In genomic region chr15:66505430-66505811, GRCh38 we compare ENCODE assay signal across 8 cellular contexts. TPM values are rescaled to one million over a fixed set of nuclear protein-coding genes. Genes with fewer than 3 reads are reported as not detected.
DNase-seq lines count a peak whose midpoint lies in the region; ATAC-seq and TF ChIP-seq lines count a peak whose summit lies in the region.

No MANE protein-coding gene starts in this region.

- H3K4me3 ChIP-seq in Peyer's patch: peak overlapping the region; percentile 67 to 88 (median 76)
- H3K4me3 ChIP-seq in trophoblast cell (ENCODE audit: low read depth, low read length): peak overlapping the region; percentile 83

- H2AFZ ChIP-seq in trophoblast cell (ENCODE audit: insufficient read depth, low read length, poor library complexity): peak overlapping the region; percentile 99

- H3K14ac ChIP-seq in trophoblast cell (ENCODE audit: low read length): peak overlapping the region; percentile 88

- peaks cover 0 to 28% (median 0%) of the 10 kb centered on the region in 3 donors for H3K36me3 ChIP-seq in Peyer's patch
- peaks cover 10 to 19% of the 10 kb centered on the region in 2 experiments for H3K36me3 ChIP-seq in trophoblast cell (ENCODE audit: control insufficient read depth in 1 of 2, insufficient read depth in 2 of 2, low read length in 2 of 2)

- H2BK5ac ChIP-seq in trophoblast cell (ENCODE audit: low read depth, low read length, poor library complexity): peak overlapping the region; percentile 83

- H3K79me1 ChIP-seq in trophoblast cell (ENCODE audit: low read length): peaks cover 9% of the 10 kb centered on the region

- peaks cover 15% of the 10 kb centered on the region for H3K79me2 ChIP-seq in trophoblast cell (ENCODE audit: control insufficient read depth, insufficient read depth, low read length, poor library complexity)

- DNase-seq in Peyer's patch (no peak), epithelial cell of prostate (ENCODE audit: low read depth, low spot score) (no peak), trophoblast cell (peak in 1 of 2 donors; percentile 21), posterior vena cava (ENCODE audit: low spot score) (no peak)
- no peak for DNase-seq in activated CD4-positive, alpha-beta T cell treated with anti-CD3 and anti-CD28 coated beads, Interleukin-2, amount 50 U/mL, for 1 hour

- ATAC-seq in GM19463 (IDR thresholded peaks at IDR 0.05; ENCODE audit: unreplicated experiment): peak; percentile 16
- no peak for ATAC-seq in HG03457 (IDR thresholded peaks at IDR 0.05; ENCODE audit: unreplicated experiment)

- no CpG with 5 or more reads among the region's 13 CpGs for WGBS in trophoblast cell (ENCODE audit: extremely low coverage, insufficient coverage, insufficient read length)

- H3K27ac ChIP-seq in 22Rv1: peak overlapping the region; percentile 97
- peak overlapping the region; percentile 88 to 94 (median 92) for H3K27ac ChIP-seq in Peyer's patch
- peak overlapping the region; percentile 96 for H3K27ac ChIP-seq in epithelial cell of prostate
- peak overlapping the region; percentile 90 for H3K27ac ChIP-seq in trophoblast cell (ENCODE audit: low read depth, low read length)

- no peaks in the 10 kb centered on the region for H3K9me3 ChIP-seq in Peyer's patch
- no peaks in the 10 kb centered on the region for H3K9me3 ChIP-seq in trophoblast cell (ENCODE audit: insufficient read depth, low read depth, low read length)

- H3K9ac ChIP-seq in trophoblast cell (ENCODE audit: low read length): peak overlapping the region; percentile 83

- H4K8ac ChIP-seq in trophoblast cell (ENCODE audit: low read depth, low read length): peak overlapping the region; percentile 79

- H3K27me3 ChIP-seq in Peyer's patch: no peaks in the 10 kb centered on the region
- no peaks in the 10 kb centered on the region for H3K27me3 ChIP-seq in trophoblast cell (ENCODE audit: insufficient read depth, low read length)

- peaks cover 0 to 30% (median 11%) of the 10 kb centered on the region in 4 donors for H3K4me1 ChIP-seq in Peyer's patch
- peaks cover 0 to 3% of the 10 kb centered on the region in 2 experiments for H3K4me1 ChIP-seq in trophoblast cell (ENCODE audit: control insufficient read depth in 1 of 2, insufficient read depth in 2 of 2, low read length in 2 of 2)

- peak overlapping the region; percentile 92 for H3K4me2 ChIP-seq in trophoblast cell (ENCODE audit: low read length)

- peak overlapping the region; percentile 96 for H4K12ac ChIP-seq in trophoblast cell (ENCODE audit: low read depth, low read length)

- H3K4ac ChIP-seq in trophoblast cell (ENCODE audit: low read depth, low read length): peak overlapping the region; percentile 92

- H2AK5ac ChIP-seq in trophoblast cell (ENCODE audit: low read length): peak overlapping the region; percentile 90

- H3K23ac ChIP-seq in trophoblast cell (ENCODE audit: low read length): no peak overlapping the region

- intact Hi-C loops in posterior vena cava (cut with DNase I): no loop called here

- peak in 1 of 2 donors; percentile 27 for TF ChIP-seq POLR2A in Peyer's patch (IDR thresholded peaks at IDR 0.05)

- H2BK120ac ChIP-seq in trophoblast cell (ENCODE audit: insufficient read depth, low read length, poor library complexity): peak overlapping the region; percentile 93

- peak overlapping the region; percentile 90 for H3K18ac ChIP-seq in trophoblast cell (ENCODE audit: low read length)

- H4K91ac ChIP-seq in trophoblast cell (ENCODE audit: low read depth, low read length): peak overlapping the region; percentile 83

- TF ChIP-seq CTCF in 22Rv1 (IDR thresholded peaks at IDR 0.05) (no peak), Peyer's patch (IDR thresholded peaks at IDR 0.05) (no peak)

- peak overlapping the region; percentile 50 for H2BK12ac ChIP-seq in trophoblast cell (ENCODE audit: low read length)

RNA-seq across cellular contexts. Expression of gene ZWILCH, which starts 0.3 kb away (rescaled TPM):
- total RNA-seq in Peyer's patch (10 to 100 TPM in 1 of 4 donors, 1 to 10 TPM in 3; 3.6 to 11.2 (median 6.7) TPM), posterior vena cava (1 to 10 TPM; 6.4 to 7.5 TPM)
- polyA plus RNA-seq in trophoblast cell (2013): 15.2 and 15.5 TPM in 2 replicates

RNA-seq across cellular contexts. Expression of gene RPL4, which starts 0.8 kb away (rescaled TPM):
- total RNA-seq in Peyer's patch (1,000 to 10,000 TPM in 2 of 4 donors, 100 to 1,000 TPM in 2; 638 to 1,911 (median 945) TPM), posterior vena cava (1,000 to 10,000 TPM; 1,740 to 1,819 TPM)
- 2,018 and 2,074 TPM in 2 replicates for polyA plus RNA-seq in trophoblast cell (2013)

RNA-seq across cellular contexts. Expression of gene SNAPC5, which starts 7.9 kb away (rescaled TPM):
- total RNA-seq in Peyer's patch (10 to 100 TPM; 12.2 to 26.4 (median 20.4) TPM), posterior vena cava (10 to 100 TPM; 19.5 to 26.2 TPM)
- polyA plus RNA-seq in trophoblast cell (2013): 12.2 and 13.4 TPM in 2 replicates
